In the genomic region with DNA sequence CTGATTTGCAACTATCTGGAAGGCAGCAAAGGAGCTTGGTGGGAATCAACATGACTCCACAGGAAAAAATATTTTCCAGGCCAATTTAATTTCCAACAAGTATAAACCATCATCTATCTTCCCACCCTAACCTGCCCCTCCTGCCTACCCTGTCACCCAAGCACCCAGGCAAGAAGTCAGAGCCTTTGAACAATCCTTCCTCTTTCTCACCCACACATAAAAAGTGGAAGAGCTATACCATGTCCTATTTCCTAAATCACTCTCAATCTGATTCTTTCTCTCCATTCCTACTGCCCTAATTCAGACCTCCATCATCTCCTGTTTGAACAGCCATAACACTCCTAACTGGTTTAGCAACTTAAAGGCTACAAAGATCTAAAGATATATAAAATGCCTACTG, we compare ENCODE assay signal across 15 cellular contexts. TPM values are rescaled to one million over a fixed set of nuclear protein-coding genes. Genes with fewer than 3 reads are reported as not detected.
DNase-seq lines count a peak whose midpoint lies in the region; ATAC-seq and TF ChIP-seq lines count a peak whose summit lies in the region.
"Had no signal": no experiment of that assay in that cellular context is flagged by ENCODE, and none has a peak within 500 bp of the region (broad histone marks: within the 10 kb centered on the region; RNA-seq: fewer than 3 reads in every experiment).

No MANE protein-coding gene starts in this region.

- H3K4me2 ChIP-seq in Karpas-422 (ENCODE audit: low read depth, low read length, poor library complexity, severe bottlenecking), result no peak overlapping the region

- no peaks in the 10 kb centered on the region for H4K20me1 ChIP-seq in Karpas-422 (ENCODE audit: insufficient read depth, low read depth, low read length)

- ATAC-seq in esophagus mucosa (peak; percentile 13), psoas muscle (peak in 2 of 4 donors; percentile 24 to 25), GM19328 (IDR thresholded peaks at IDR 0.05; ENCODE audit: unreplicated experiment) (no peak)
- ATAC-seq in CD4-positive, alpha-beta T cell (ENCODE audit: poor library complexity), result no peak

- H3K79me2 ChIP-seq in Karpas-422 (ENCODE audit: low read length), result no peaks in the 10 kb centered on the region

- H2AFZ ChIP-seq in Karpas-422 (ENCODE audit: low read length), result no peak overlapping the region

- H3K9me3 Mint-ChIP-seq in CD4-positive, alpha-beta T cell, result no peaks in the 10 kb centered on the region

- CTCF ChIA-PET in CD4-positive, alpha-beta T cell (lab: Charles Lee), result interaction anchor here (1.2 kb wide), 1 partner anchor 16 kb away, joined by 3 read pairs; no protein-coding TSS in a partner anchor

- H3K27me3 ChIP-seq in Karpas-422 (ENCODE audit: low read length), result no peaks in the 10 kb centered on the region
- H3K27me3 ChIP-seq in psoas muscle (ENCODE audit: insufficient read depth in 3 of 3, low read length in 2 of 3), result no peaks in the 10 kb centered on the region
- H3K27me3 ChIP-seq in thyroid gland, result no peaks in the 10 kb centered on the region
- peaks cover 3% of the 10 kb centered on the region for H3K27me3 ChIP-seq in CD4-positive, alpha-beta T cell (ENCODE audit: control insufficient read depth, insufficient read depth, low read length)
- H3K27me3 ChIP-seq: uterus had no signal

- intact Hi-C loops in psoas muscle (cut with DNase I) (no loop called here), thyroid gland (cut with DNase I) (no loop called here)
- intact Hi-C loops in CD4-positive, alpha-beta T cell (cut with DNase I, micrococcal nuclease), result no loop called here

- POLR2A ChIA-PET in CD4-positive, alpha-beta T cell (lab: Charles Lee), result no interaction called here

- no peaks in the 10 kb centered on the region for H3K9me2 ChIP-seq in Karpas-422 (replicated peaks; ENCODE audit: insufficient read depth, low read length)

- peaks cover 37% of the 10 kb centered on the region for H3K27me3 Mint-ChIP-seq in CD4-positive, alpha-beta T cell

- TF ChIP-seq POLR2A in thyroid gland (IDR thresholded peaks at IDR 0.05), result no peak

- TF ChIP-seq CTCF in 22Rv1 (IDR thresholded peaks at IDR 0.05) (no peak), psoas muscle (IDR thresholded peaks at IDR 0.05) (no peak), thyroid gland (IDR thresholded peaks at IDR 0.05) (no peak)
- TF ChIP-seq CTCF in CD4-positive, alpha-beta T cell (IDR thresholded peaks at IDR 0.05), result no peak

- H3K9ac ChIP-seq in Karpas-422 (ENCODE audit: low read length), result no peak overlapping the region

- no peaks in the 10 kb centered on the region for H3K9me3 ChIP-seq in Karpas-422 (ENCODE audit: low read length)
- no peaks in the 10 kb centered on the region for H3K9me3 ChIP-seq in psoas muscle
- no peaks in the 10 kb centered on the region for H3K9me3 ChIP-seq in thyroid gland
- no peaks in the 10 kb centered on the region for H3K9me3 ChIP-seq in CD4-positive, alpha-beta T cell (ENCODE audit: control insufficient read depth, low read length)
- H3K9me3 ChIP-seq: uterus had no signal

- H3K4me3 ChIP-seq in Karpas-422 (ENCODE audit: low read length), result no peak overlapping the region
- peak overlapping the region; percentile 44 for H3K4me3 ChIP-seq in psoas muscle
- H3K4me3 ChIP-seq in thyroid gland (replicated peaks in 1 of 3), result no peak overlapping the region
- H3K4me3 ChIP-seq: uterus had no signal

- H3K36me3 ChIP-seq in Karpas-422 (ENCODE audit: insufficient read depth, low read length) (no peaks in the 10 kb centered on the region), psoas muscle (ENCODE audit: insufficient read depth in 1 of 2, low read depth in 1 of 2) (no peaks in the 10 kb centered on the region), thyroid gland (no peaks in the 10 kb centered on the region)
- H3K36me3 ChIP-seq: uterus had no signal

- no peak overlapping the region for H3K27ac Mint-ChIP-seq in CD4-positive, alpha-beta T cell

- DNase-seq in Karpas-422, result peak; percentile 25
- DNase-seq in psoas muscle, result no peak
- DNase-seq in thyroid gland, result no peak
- DNase-seq in DMS114 treated with DMSO at 0.1 percent for 48 hours (lab: John Stamatoyannopoulos, UW; ENCODE audit: unreplicated experiment), result no peak
- no peak for DNase-seq in CD4-positive, alpha-beta T cell
- DNase-seq: activated CD8-positive, alpha-beta memory T cell treated with anti-CD3 and anti-CD28 coated beads, Interleukin-2, amount 50 U/mL, for 4 hours; activated gamma-delta T cell treated with Interleukin-2 at 50 U/mL for 16 hours; cortex of kidney; erythroblast; KBM-7; SHP77 treated with DMSO at 0.1 percent for 48 hours had no signal

- H3K36me3 Mint-ChIP-seq in CD4-positive, alpha-beta T cell (ENCODE audit: low read depth), result no peaks in the 10 kb centered on the region

- H3K4me1 ChIP-seq in Karpas-422 (ENCODE audit: low read length) (no peaks in the 10 kb centered on the region), psoas muscle (peaks cover 31% of the 10 kb centered on the region), thyroid gland (peaks cover 11 to 15% of the 10 kb centered on the region in 2 donors)

- no peaks in the 10 kb centered on the region for H3K4me1 Mint-ChIP-seq in CD4-positive, alpha-beta T cell (ENCODE audit: low read depth)

- H3K27ac ChIP-seq in 22Rv1, result peak overlapping the region; percentile 48
- H3K27ac ChIP-seq in Karpas-422 (ENCODE audit: low read length), result no peak overlapping the region
- H3K27ac ChIP-seq in psoas muscle, result peak overlapping the region; percentile 82
- peak overlapping the region in 1 of 3 donors; percentile 47 for H3K27ac ChIP-seq in thyroid gland
- no peak overlapping the region for H3K27ac ChIP-seq in CD4-positive, alpha-beta T cell (ENCODE audit: low read depth, low read length)

- H3K4me3 Mint-ChIP-seq in CD4-positive, alpha-beta T cell, result no peak overlapping the region

RNA-seq across cellular contexts. Expression of gene SPIRE1, which starts 12.6 kb away (rescaled TPM):
- total RNA-seq in Karpas-422 (2014; rRNA removed; shearing (Covaris generic); ENCODE audit: low replicate concordance), result 2.5 and 7.3 TPM in 2 replicates
- total RNA-seq in esophagus mucosa (15.6 TPM), psoas muscle (10 to 100 TPM; 36.6 to 82.3 (median 41.9) TPM), thyroid gland (10 to 100 TPM; 25.3 to 39.5 (median 30.6) TPM)
- polyA plus RNA-seq in psoas muscle, result 10 to 100 TPM; 15.5 to 59.9 (median 22.1) TPM
- 1 to 10 TPM in 1 of 2 experiments, under 1 TPM in 1; 0.99 to 1.4 TPM for total RNA-seq in CD4-positive, alpha-beta T cell

RNA-seq across cellular contexts. Expression of gene CEP76, which starts 57.3 kb away (rescaled TPM):
- total RNA-seq in Karpas-422 (2014; rRNA removed; shearing (Covaris generic); ENCODE audit: low replicate concordance), result 13.1 and 13.5 TPM in 2 replicates
- total RNA-seq in esophagus mucosa (6.1 TPM), psoas muscle (1 to 10 TPM; 3.9 to 5.7 (median 4.3) TPM), thyroid gland (10 to 100 TPM in 1 of 4 donors, 1 to 10 TPM in 3; 7.0 to 10.0 (median 9.3) TPM)
- polyA plus RNA-seq in psoas muscle, result 1 to 10 TPM; 2.3 to 6.4 (median 2.4) TPM
- 1 to 10 TPM; 8.0 to 8.7 TPM for total RNA-seq in CD4-positive, alpha-beta T cell

RNA-seq across cellular contexts. Expression of gene PSMG2, which starts 57.6 kb away (rescaled TPM):
- total RNA-seq in Karpas-422 (2014; rRNA removed; shearing (Covaris generic); ENCODE audit: low replicate concordance), result 51.1 and 125 TPM in 2 replicates
- 61.4 TPM for total RNA-seq in esophagus mucosa
- total RNA-seq in psoas muscle, result 10 to 100 TPM; 32.9 to 53.8 (median 52.5) TPM
- polyA plus RNA-seq in psoas muscle, result 10 to 100 TPM; 63.5 to 67.7 (median 67.0) TPM
- 10 to 100 TPM; 65.7 to 86.1 (median 69.7) TPM for total RNA-seq in thyroid gland
- 10 to 100 TPM; 58.4 to 61.7 TPM for total RNA-seq in CD4-positive, alpha-beta T cell

Comparison
In these comparisons a context has a peak if more than half of its experiments do, and no peak if none do; other contexts are left out.
1. H3K27ac ChIP-seq: peak in 22Rv1 (single experiment) and psoas muscle (single experiment); none in Karpas-422 (single experiment) and CD4-positive, alpha-beta T cell (single experiment).